ENCODE assay signal across 10 cellular contexts in genomic region chr9:94864862-94865435, GRCh38.
A peak's percentile ranks its signal among the peaks of the same experiment; 100 is the strongest.
DNase-seq lines count a peak whose midpoint lies in the region; FAIRE-seq and TF ChIP-seq lines count a peak whose summit lies in the region.
"Had no signal": no experiment of that assay in that cellular context is flagged by ENCODE, and none has a peak within 500 bp of the region (broad histone marks: within the 10 kb centered on the region; RNA-seq: fewer than 3 reads in every experiment).

No MANE protein-coding gene starts in this region.

- peaks cover 10% of the 10 kb centered on the region for H3K79me2 ChIP-seq in ACC112 (ENCODE audit: control insufficient read depth, insufficient read depth, low read length, unreplicated experiment)

- intact Hi-C loops in kidney (cut with DNase I) = no loop called here

- H3K36me3 ChIP-seq in ACC112 (ENCODE audit: insufficient read depth, low read length) (no peaks in the 10 kb centered on the region), adipocyte (ENCODE audit: control insufficient read depth, insufficient read depth, low read length, severe bottlenecking) (no peaks in the 10 kb centered on the region), kidney (ENCODE audit: control insufficient read depth in 1 of 2, insufficient read depth in 2 of 2, low read length in 2 of 2) (no peaks in the 10 kb centered on the region), rectal smooth muscle tissue (ENCODE audit: control insufficient read depth, insufficient read depth, low read length) (no peaks in the 10 kb centered on the region)

- DNase-seq in adipocyte (ENCODE audit: low read depth) (no peak), kidney (no peak), hepatic stellate cell (ENCODE audit: low spot score) (no peak), iPS-NIHi11 (ENCODE audit: low spot score) (no peak), NCI-H146 treated with DMSO at 0.1 percent for 48 hours (lab: John Stamatoyannopoulos, UW; ENCODE audit: unreplicated experiment) (no peak)
- no peak for DNase-seq in effector CD8-positive, alpha-beta T cell (lab: John Stamatoyannopoulos, UW)
- DNase-seq: NCI-H510A treated with DMSO at 0.1 percent for 48 hours, SHP77 had no signal

- H3K9me3 ChIP-seq in adipocyte (ENCODE audit: control insufficient read depth, low read length) (no peaks in the 10 kb centered on the region), kidney (ENCODE audit: control insufficient read depth in 1 of 2, low read length in 2 of 2) (no peaks in the 10 kb centered on the region)

- peaks cover 73% of the 10 kb centered on the region for H3K4me1 ChIP-seq in ACC112 (ENCODE audit: control insufficient read depth, insufficient read depth, low read length, unreplicated experiment)
- H3K4me1 ChIP-seq in adipocyte (ENCODE audit: control insufficient read depth, insufficient read depth, low read length) = peaks cover 70% of the 10 kb centered on the region
- peaks cover 28 to 30% of the 10 kb centered on the region in 2 donors for H3K4me1 ChIP-seq in kidney (ENCODE audit: control insufficient read depth in 1 of 2, insufficient read depth in 1 of 2, low read depth in 1 of 2, low read length in 2 of 2)
- H3K4me1 ChIP-seq in rectal smooth muscle tissue (ENCODE audit: control insufficient read depth, insufficient read depth, low read length) = peaks cover 39% of the 10 kb centered on the region

- no peak for TF ChIP-seq CTCF in kidney (IDR thresholded peaks at IDR 0.05; ENCODE audit: borderline replicate concordance, extremely low read depth, insufficient read depth)

- H3K4me3 ChIP-seq in ACC112 (ENCODE audit: low read depth, low read length) (peak overlapping the region; percentile 41; the same call in 1 of the 2 replicates), adipocyte (ENCODE audit: low read length) (no peak overlapping the region), kidney (ENCODE audit: low read length in 2 of 2) (peak overlapping the region in 1 of 2 donors; percentile 13), rectal smooth muscle tissue (ENCODE audit: low read length) (no peak overlapping the region)

- H3K9ac ChIP-seq in adipocyte (ENCODE audit: low read length) (peak overlapping the region; percentile 30), kidney (ENCODE audit: low read length in 2 of 2) (peak overlapping the region; percentile 14 to 55), rectal smooth muscle tissue (ENCODE audit: low read length) (no peak overlapping the region)

- H3K27me3 ChIP-seq in ACC112 (ENCODE audit: insufficient read depth, low read length) = no peaks in the 10 kb centered on the region
- no peaks in the 10 kb centered on the region for H3K27me3 ChIP-seq in adipocyte (replicated peaks; ENCODE audit: control insufficient read depth, insufficient read depth, low read length)
- no peaks in the 10 kb centered on the region for H3K27me3 ChIP-seq in rectal smooth muscle tissue (ENCODE audit: control insufficient read depth, insufficient read depth, low read length)

- FAIRE-seq in kidney (lab: Jason Lieb, UNC) = no peak

- H3K27ac ChIP-seq in ACC112 (ENCODE audit: low read depth, low read length) (peak overlapping the region; percentile 43), kidney (ENCODE audit: low read depth in 2 of 2, low read length in 2 of 2) (peak overlapping the region in 1 of 2 donors; percentile 30), rectal smooth muscle tissue (ENCODE audit: low read depth, low read length) (peak overlapping the region; percentile 59)

- H2AFZ ChIP-seq in ACC112 (ENCODE audit: low read length, unreplicated experiment) = peak overlapping the region; percentile 42
